9 cellular contexts compared by ENCODE assay signal in the genomic region with DNA sequence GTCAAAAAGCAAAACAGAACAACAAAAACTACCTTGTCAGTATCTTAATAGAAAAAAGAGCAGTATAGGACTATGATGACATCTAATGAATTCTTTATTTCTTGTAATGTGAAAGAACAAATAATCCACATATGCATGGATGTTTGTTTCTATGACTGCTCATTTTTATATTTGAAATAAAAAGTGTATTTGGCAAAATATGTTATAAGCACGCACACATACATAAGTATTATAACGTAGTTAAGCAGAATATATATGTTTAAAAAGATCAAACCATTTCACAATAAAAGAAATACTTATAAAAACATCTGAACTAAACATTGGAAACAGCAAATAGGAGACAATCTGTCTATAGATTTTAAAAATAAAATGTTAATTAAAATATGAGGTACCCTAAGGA.
"Had no signal": no experiment of that assay in that cellular context is flagged by ENCODE, and none has a peak within 500 bp of the region (broad histone marks: within the 10 kb centered on the region; RNA-seq: fewer than 3 reads in every experiment).

No MANE protein-coding gene starts in this region.

- H3K4me1 ChIP-seq: HAP-1 had no signal

- H3K9ac ChIP-seq: GM23248 had no signal

- H2AFZ ChIP-seq: GM23248 had no signal

- DNase-seq: GM23248, GOT3, H7, HFFc6, IMR-90, KBM-7 had no signal

- H3K27ac ChIP-seq: GM23248, HL-60 had no signal

- H3K9me3 ChIP-seq: HAP-1 had no signal

- H3K4me3 ChIP-seq: GM23248, HAP-1 had no signal

- ATAC-seq: HCT116 had no signal

- H3K36me3 ChIP-seq: HAP-1 had no signal
